Comparison of ENCODE assay signal across 22 cellular contexts in genomic region chr9:124654431-124654830, GRCh38.
DNase-seq lines count a peak whose midpoint lies in the region; ATAC-seq and TF ChIP-seq lines count a peak whose summit lies in the region.
"Had no signal": no experiment of that assay in that cellular context is flagged by ENCODE, and none has a peak within 500 bp of the region (broad histone marks: within the 10 kb centered on the region; RNA-seq: fewer than 3 reads in every experiment).

No MANE protein-coding gene starts in this region.

- H3K27me3 ChIP-seq in Panc1 (ENCODE audit: control insufficient read depth, insufficient read depth, low read length) = no peaks in the 10 kb centered on the region
- no peaks in the 10 kb centered on the region for H3K27me3 ChIP-seq in neuronal stem cell (ENCODE audit: control insufficient read depth in 3 of 3, insufficient read depth in 3 of 3, low read depth in 1 of 3, low read length in 3 of 3)
- H3K27me3 ChIP-seq in heart left ventricle = no peaks in the 10 kb centered on the region
- no peaks in the 10 kb centered on the region for H3K27me3 ChIP-seq in PC-3 (ENCODE audit: low read length)
- H3K27me3 ChIP-seq: BLaER1 treated with 17β-estradiol and CSF1 and Interleukin-3, amounts not matched to agents 10 nM and 100 nM; neutrophil; tibial nerve had no signal

- no peak overlapping the region for H3K23ac ChIP-seq in neuronal stem cell (ENCODE audit: low read depth, low read length, poor library complexity)

- H3K27ac ChIP-seq in Panc1 (ENCODE audit: low read length) (peak overlapping the region; percentile 34; the same call in 1 of the 2 replicates), neuronal stem cell (replicated peaks; ENCODE audit: low read length) (no peak overlapping the region), heart left ventricle (no peak overlapping the region), PC-3 (ENCODE audit: low read length) (no peak overlapping the region)
- H3K27ac ChIP-seq: A549; BLaER1 treated with 17β-estradiol and CSF1 and Interleukin-3, amounts not matched to agents 10 nM and 100 nM; neutrophil; tibial nerve had no signal

- ATAC-seq in Panc1 (no peak), HG02678 (IDR thresholded peaks at IDR 0.05; ENCODE audit: unreplicated experiment) (no peak), heart left ventricle (no peak), PC-3 (no peak)
- ATAC-seq: A549; activated naive CD4-positive, alpha-beta T cell treated with anti-CD3 and anti-CD28 coated beads, Interleukin-2, amount 50 U/mL, for 72 hours; psoas muscle had no signal

- H3K9me3 ChIP-seq in Panc1 (ENCODE audit: control insufficient read depth, insufficient read depth, low read depth, low read length) (no peaks in the 10 kb centered on the region), neuronal stem cell (replicated peaks in 1 of 2; ENCODE audit: control insufficient read depth in 2 of 2, insufficient read depth in 1 of 2, low read depth in 1 of 2, low read length in 2 of 2) (no peaks in the 10 kb centered on the region), heart left ventricle (no peaks in the 10 kb centered on the region), PC-3 (ENCODE audit: low read length) (no peaks in the 10 kb centered on the region)
- H3K9me3 ChIP-seq: A549, neutrophil, psoas muscle, tibial nerve had no signal

- no peak overlapping the region for H2BK15ac ChIP-seq in neuronal stem cell (ENCODE audit: low read length)

- no peak for TF ChIP-seq POLR2A in heart left ventricle (IDR thresholded peaks at IDR 0.05)

- BruUV-seq in Panc1 (replicated peaks; lab: Mats Ljungman, UMichigan) = no TSS peak
- no TSS peak for BruUV-seq in PC-3 (replicated peaks; lab: Mats Ljungman, UMichigan)

- H3K79me2 ChIP-seq in PC-3 (ENCODE audit: low read length) = peaks cover 2% of the 10 kb centered on the region

- no peaks in the 10 kb centered on the region for H3K9me2 ChIP-seq in PC-3 (replicated peaks; ENCODE audit: low read length)

- no peak overlapping the region for H3K14ac ChIP-seq in neuronal stem cell (ENCODE audit: low read length)

- no peak overlapping the region for H4K91ac ChIP-seq in neuronal stem cell (ENCODE audit: low read depth, low read length, poor library complexity)

- no peak overlapping the region for H2AK5ac ChIP-seq in neuronal stem cell (ENCODE audit: low read depth, low read length)

- CTCF ChIA-PET in Panc1 (lab: Charles Lee) (interaction anchor here (0.6 to 0.7 kb wide), 2 partner anchors 32 to 343 kb away, joined by 3 to 14 read pairs; no protein-coding TSS in a partner anchor), PC-3 (lab: Charles Lee) (no interaction called here)

- WGBS in neuronal stem cell (ENCODE audit: extremely low coverage in 2 of 2, insufficient read length in 2 of 2, insufficient replicate concordance in 1 of 2), 2 donors = no CpG with 5 or more reads among the region's 1 CpG
- 70 to 87% (median 80%) methylated on average over 1 of the region's 1 CpG for WGBS in heart left ventricle, 4 donors

- H3K4me2 ChIP-seq in neuronal stem cell (ENCODE audit: insufficient read depth, low read length, poor library complexity, severe bottlenecking) (no peak overlapping the region), PC-3 (ENCODE audit: low read length) (no peak overlapping the region)
- H3K4me2 ChIP-seq: A549 had no signal

- in situ Hi-C loops in KBM-7 (cut with MboI; ENCODE audit: low pct_unique_long_range_greater_than_20kb, low sequenced_read_pairs) (no loop called here), Panc1 (cut with HindIII; ENCODE audit: low pct_unique_long_range_greater_than_20kb, low sequenced_read_pairs) (no loop called here)

- TF ChIP-seq CTCF in AG10803 (conservative IDR thresholded peaks at IDR 0.05; ENCODE audit: low read length) (no peak), Panc1 (IDR thresholded peaks at IDR 0.05) (no peak), fibroblast of the aortic adventitia (IDR thresholded peaks at IDR 0.05; ENCODE audit: insufficient read depth, low read length) (no peak), heart left ventricle (IDR thresholded peaks at IDR 0.05) (no peak), PC-3 (conservative IDR thresholded peaks at IDR 0.05; ENCODE audit: low read depth, low read length) (no peak)

- intact Hi-C loops in Panc1 (cut with micrococcal nuclease; ENCODE audit: unreplicated experiment) (no loop called here), heart left ventricle (cut with DNase I) (no loop called here), PC-3 (cut with micrococcal nuclease) (no loop called here)

- no peak overlapping the region for H2BK12ac ChIP-seq in neuronal stem cell (ENCODE audit: low read length)

- H3K4me3 ChIP-seq in AG10803 (ENCODE audit: low read length) (no peak overlapping the region), Panc1 (ENCODE audit: low read depth in 2 of 2, low read length in 2 of 2) (no peak overlapping the region), fibroblast of the aortic adventitia (ENCODE audit: low read depth, low read length) (no peak overlapping the region), neuronal stem cell (ENCODE audit: low read length in 2 of 2) (no peak overlapping the region), heart left ventricle (no peak overlapping the region), PC-3 (ENCODE audit: low read length) (no peak overlapping the region)
- H3K4me3 ChIP-seq: A549; BLaER1 treated with 17β-estradiol and CSF1 and Interleukin-3, amounts not matched to agents 10 nM and 100 nM; psoas muscle; tibial nerve had no signal

- H3K18ac ChIP-seq in neuronal stem cell (ENCODE audit: low read length) = no peak overlapping the region

- H4K8ac ChIP-seq in neuronal stem cell (ENCODE audit: low read depth, low read length) = no peak overlapping the region

- H3K9ac ChIP-seq in neuronal stem cell (ENCODE audit: low read depth, low read length, poor library complexity) (no peak overlapping the region), PC-3 (ENCODE audit: low read length) (no peak overlapping the region)
- H3K9ac ChIP-seq: BLaER1 treated with 17β-estradiol and CSF1 and Interleukin-3, amounts not matched to agents 10 nM and 100 nM had no signal

- H3K4me1 ChIP-seq in Panc1 (ENCODE audit: control insufficient read depth, insufficient read depth, low read length) = peaks cover 24% of the 10 kb centered on the region
- peaks cover 7 to 8% of the 10 kb centered on the region in 2 donors for H3K4me1 ChIP-seq in neuronal stem cell (ENCODE audit: control insufficient read depth in 2 of 2, insufficient read depth in 1 of 2, low read depth in 1 of 2, low read length in 2 of 2)
- H3K4me1 ChIP-seq in heart left ventricle = peaks cover 0 to 27% (median 3%) of the 10 kb centered on the region in 12 donors
- H3K4me1 ChIP-seq in PC-3 (ENCODE audit: insufficient read depth, low read length) = peaks cover 26% of the 10 kb centered on the region

- H3K36me3 ChIP-seq in Panc1 (ENCODE audit: control insufficient read depth, insufficient read depth, low read length) (no peaks in the 10 kb centered on the region), neuronal stem cell (replicated peaks in 1 of 2; ENCODE audit: control insufficient read depth in 2 of 2, insufficient read depth in 2 of 2, low read length in 2 of 2) (no peaks in the 10 kb centered on the region), heart left ventricle (no peaks in the 10 kb centered on the region), PC-3 (ENCODE audit: low read depth, low read length) (no peaks in the 10 kb centered on the region)
- H3K36me3 ChIP-seq: BLaER1 treated with 17β-estradiol and CSF1 and Interleukin-3, amounts not matched to agents 10 nM and 100 nM; neutrophil; tibial nerve had no signal

- no peak overlapping the region for H2BK120ac ChIP-seq in neuronal stem cell (ENCODE audit: low read depth, low read length)

- H2AFZ ChIP-seq in neuronal stem cell (ENCODE audit: low read length) (no peak overlapping the region), PC-3 (ENCODE audit: low read length) (no peak overlapping the region)

- H3F3A ChIP-seq in PC-3 (ENCODE audit: low read length, unreplicated experiment) = no peaks in the 10 kb centered on the region

- H4K20me1 ChIP-seq in PC-3 (ENCODE audit: low read length) = no peaks in the 10 kb centered on the region
- H4K20me1 ChIP-seq: BLaER1 treated with 17β-estradiol and CSF1 and Interleukin-3, amounts not matched to agents 10 nM and 100 nM had no signal

- H3K4ac ChIP-seq in neuronal stem cell (ENCODE audit: low read length) = no peak overlapping the region

- DNase-seq in AG10803 (ENCODE audit: low read depth) (peak; percentile 79), KBM-7 (peak; percentile 41), Panc1 (ENCODE audit: low read depth, low spot score) (no peak), fibroblast of the aortic adventitia (ENCODE audit: low read depth) (peak; percentile 47), neuronal stem cell (ENCODE audit: low spot score) (no peak), heart left ventricle (no peak), PC-3 (no peak)
- DNase-seq: activated CD4-positive, alpha-beta T cell treated with anti-CD3 and anti-CD28 coated beads, Interleukin-2, amount 50 U/mL, for 48 hours; activated CD8-positive, alpha-beta memory T cell treated with anti-CD3 and anti-CD28 coated beads, Interleukin-2, amount 50 U/mL, for 48 hours; anterior cingulate cortex; NCI-H1436 treated with DMSO at 0.1 percent for 48 hours; NCI-H2171; NCI-H526; psoas muscle; SW 1271; T1000 had no signal

- H2BK5ac ChIP-seq in neuronal stem cell (ENCODE audit: low read length) = no peak overlapping the region

- no peaks in the 10 kb centered on the region for H3K79me1 ChIP-seq in neuronal stem cell (ENCODE audit: low read depth, low read length)

- POLR2A ChIA-PET in Panc1 (lab: Charles Lee) = interaction anchor here (0.7 kb wide), 1 partner anchor 50 kb away, joined by 7 read pairs; no protein-coding TSS in a partner anchor
- POLR2A ChIA-PET in PC-3 (lab: Charles Lee; ENCODE audit: unreplicated experiment) = interaction anchor here (0.6 kb wide), 1 partner anchor 25 kb away, joined by 4 read pairs; no protein-coding TSS in a partner anchor

Comparison
In these comparisons a context has a peak if more than half of its experiments do, and no peak if none do; other contexts are left out.
1. DNase-seq: peak in AG10803 (single experiment), KBM-7 (single experiment) and fibroblast of the aortic adventitia (single experiment); none in Panc1 (single experiment), neuronal stem cell (single experiment), heart left ventricle (0 of 5) and PC-3 (single experiment).